21 cellular contexts compared by ENCODE assay signal in the genomic region with DNA sequence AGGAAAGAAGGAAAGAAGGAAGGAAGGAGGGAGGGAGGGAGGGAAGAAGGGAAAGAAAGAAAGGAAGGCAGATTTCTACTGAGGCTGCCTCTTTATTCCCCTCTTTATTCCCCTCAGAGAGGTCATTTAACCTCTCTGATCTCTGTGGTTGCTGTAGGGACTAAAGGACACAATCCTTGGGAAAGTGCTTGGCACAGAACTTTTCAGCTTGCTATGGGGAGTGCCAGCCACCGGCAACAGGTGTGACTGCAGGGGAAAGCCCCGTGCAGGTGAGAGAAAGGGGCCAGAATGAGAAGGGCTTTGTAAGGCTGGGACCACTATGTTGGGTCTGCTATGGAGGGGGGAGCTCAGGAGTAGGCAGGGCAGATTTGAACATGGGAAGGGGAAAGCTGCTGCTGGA. TPM values are rescaled to one million over a fixed set of nuclear protein-coding genes. Genes with fewer than 3 reads are reported as not detected.
DNase-seq lines count a peak whose midpoint lies in the region; ATAC-seq and TF ChIP-seq lines count a peak whose summit lies in the region.
"Had no signal": no experiment of that assay in that cellular context is flagged by ENCODE, and none has a peak within 500 bp of the region (broad histone marks: within the 10 kb centered on the region; RNA-seq: fewer than 3 reads in every experiment).

No MANE protein-coding gene starts in this region.

- no peak for TF ChIP-seq CTCF in HEK293 (tag by site-specific recombination; IDR thresholded peaks at IDR 0.05)
- no peak for TF ChIP-seq CTCF in PC-3 (conservative IDR thresholded peaks at IDR 0.05; ENCODE audit: low read depth, low read length)
- no peak for TF ChIP-seq CTCF in endothelial cell (IDR thresholded peaks at IDR 0.05; ENCODE audit: unreplicated experiment)
- TF ChIP-seq CTCF in testis (IDR thresholded peaks at IDR 0.05) = no peak

- intact Hi-C loops in PC-3 (cut with micrococcal nuclease) = no loop called here
- intact Hi-C loops in testis (cut with DNase I; ENCODE audit: low total_unique reads) = no loop called here

- no peak overlapping the region for H3K4me3 Mint-ChIP-seq in endothelial cell (ENCODE audit: unreplicated experiment)
- no peak overlapping the region for H3K4me3 Mint-ChIP-seq in activated naive CD8-positive, alpha-beta T cell treated with anti-CD3 and anti-CD28 coated beads for 36 hours
- H3K4me3 Mint-ChIP-seq: CD4-positive, CD25-positive, alpha-beta regulatory T cell had no signal

- H3K27ac ChIP-seq in HEK293 (ENCODE audit: extremely low read depth, low read depth, low read length) = no peak overlapping the region
- no peak overlapping the region for H3K27ac ChIP-seq in PC-3 (ENCODE audit: low read length)
- H3K27ac ChIP-seq in testis = no peak overlapping the region

- BruUV-seq in PC-3 (replicated peaks; lab: Mats Ljungman, UMichigan) = no TSS peak

- H3K4me3 ChIP-seq in HEK293 (ENCODE audit: low read depth, low read length) = no peak overlapping the region
- no peak overlapping the region for H3K4me3 ChIP-seq in PC-3 (ENCODE audit: low read length)
- H3K4me3 ChIP-seq in testis = no peak overlapping the region
- H3K4me3 ChIP-seq: A549 had no signal

- H3K4me1 ChIP-seq in HEK293 (ENCODE audit: control insufficient read depth, insufficient read depth, low read length) (no peaks in the 10 kb centered on the region), PC-3 (ENCODE audit: insufficient read depth, low read length) (peaks cover 17% of the 10 kb centered on the region), testis (peaks cover 24% of the 10 kb centered on the region)

- peaks cover 10% of the 10 kb centered on the region for H3K36me3 Mint-ChIP-seq in endothelial cell (ENCODE audit: low read depth, unreplicated experiment)
- no peaks in the 10 kb centered on the region for H3K36me3 Mint-ChIP-seq in activated naive CD8-positive, alpha-beta T cell treated with anti-CD3 and anti-CD28 coated beads for 36 hours
- H3K36me3 Mint-ChIP-seq: CD4-positive, CD25-positive, alpha-beta regulatory T cell had no signal

- POLR2A ChIA-PET in HEK293 (lab: Yijun Ruan, JAX) = no interaction called here
- POLR2A ChIA-PET in PC-3 (lab: Charles Lee; ENCODE audit: unreplicated experiment) = no interaction called here

- peaks cover 5% of the 10 kb centered on the region for H3K9me3 Mint-ChIP-seq in endothelial cell (ENCODE audit: unreplicated experiment)
- no peaks in the 10 kb centered on the region for H3K9me3 Mint-ChIP-seq in activated naive CD8-positive, alpha-beta T cell treated with anti-CD3 and anti-CD28 coated beads for 36 hours

- no peaks in the 10 kb centered on the region for H3K27me3 ChIP-seq in PC-3 (ENCODE audit: low read length)
- H3K27me3 ChIP-seq in testis = no peaks in the 10 kb centered on the region

- H3F3A ChIP-seq in PC-3 (ENCODE audit: low read length, unreplicated experiment) = no peaks in the 10 kb centered on the region

- H3K4me1 Mint-ChIP-seq in endothelial cell (ENCODE audit: unreplicated experiment) = peaks cover 45% of the 10 kb centered on the region
- H3K4me1 Mint-ChIP-seq in activated naive CD8-positive, alpha-beta T cell treated with anti-CD3 and anti-CD28 coated beads for 36 hours = no peaks in the 10 kb centered on the region
- H3K4me1 Mint-ChIP-seq: CD4-positive, CD25-positive, alpha-beta regulatory T cell had no signal

- H3K27ac Mint-ChIP-seq in endothelial cell (ENCODE audit: unreplicated experiment) = peak overlapping the region; percentile 98
- H3K27ac Mint-ChIP-seq in activated naive CD8-positive, alpha-beta T cell treated with anti-CD3 and anti-CD28 coated beads for 36 hours = no peak overlapping the region

- CTCF ChIA-PET in HEK293 (lab: Yijun Ruan, JAX) (interaction anchor here (0.6 to 0.7 kb wide), 3 partner anchors 24 to 48 kb away, joined by 3 to 4 read pairs (median 4); no protein-coding TSS in a partner anchor), PC-3 (lab: Charles Lee) (no interaction called here)

- H4K20me1 ChIP-seq in PC-3 (ENCODE audit: low read length) = no peaks in the 10 kb centered on the region

- ATAC-seq in PC-3 (no peak; the same call in 1 of the 2 replicates), left lobe of liver (peak; percentile 62), GM19395 (IDR thresholded peaks at IDR 0.05; ENCODE audit: unreplicated experiment) (no peak)

- no peak overlapping the region for H2AFZ ChIP-seq in PC-3 (ENCODE audit: low read length)

- DNase-seq in PC-3 (no peak), endothelial cell (ENCODE audit: low spot score) (no peak), left lobe of liver (ENCODE audit: low spot score) (no peak), testis (no peak), NCI-H774 (lab: John Stamatoyannopoulos, UW) (no peak)
- no peak for DNase-seq in activated naive CD8-positive, alpha-beta T cell treated with anti-CD3 and anti-CD28 coated beads for 36 hours
- DNase-seq: CD4-positive, CD25-positive, alpha-beta regulatory T cell; GF-D8; GOT3; KG1; NCI-H1092 treated with DMSO at 0.1 percent for 48 hours; NCI-H2029 treated with DMSO at 0.1 percent for 48 hours; NCI-H226; NCI-H510A treated with DMSO at 0.1 percent for 48 hours; NCI-H748 treated with DMSO at 0.1 percent for 48 hours; NK-92 treated with Interleukin-12 subunit alpha and Interleukin-12 subunit beta, amount 100 ng/mL, for 24 hours; SHP77 had no signal

- peaks cover 7% of the 10 kb centered on the region for H3K27me3 Mint-ChIP-seq in endothelial cell (ENCODE audit: unreplicated experiment)
- peaks cover 50% of the 10 kb centered on the region for H3K27me3 Mint-ChIP-seq in activated naive CD8-positive, alpha-beta T cell treated with anti-CD3 and anti-CD28 coated beads for 36 hours

- no peaks in the 10 kb centered on the region for H3K9me2 ChIP-seq in PC-3 (replicated peaks; ENCODE audit: low read length)

- H3K9me3 ChIP-seq in HEK293 (ENCODE audit: control insufficient read depth, insufficient read depth, low read depth, low read length) (no peaks in the 10 kb centered on the region), PC-3 (ENCODE audit: low read length) (no peaks in the 10 kb centered on the region), testis (no peaks in the 10 kb centered on the region)
- H3K9me3 ChIP-seq: A549 had no signal

- H3K4me2 ChIP-seq in PC-3 (ENCODE audit: low read length) = peak overlapping the region; percentile 41; the same call in 1 of the 2 replicates

- no peak for TF ChIP-seq POLR2A in testis (IDR thresholded peaks at IDR 0.05)

- 56 to 73% methylated on average over 2 of the region's 2 CpGs for WGBS in testis, 2 donors

- H3K36me3 ChIP-seq in HEK293 (ENCODE audit: control insufficient read depth in 2 of 2, insufficient read depth in 1 of 2, low read length in 2 of 2) = no peaks in the 10 kb centered on the region
- H3K36me3 ChIP-seq in PC-3 (ENCODE audit: low read depth, low read length) = no peaks in the 10 kb centered on the region
- no peaks in the 10 kb centered on the region for H3K36me3 ChIP-seq in testis (ENCODE audit: low read depth, missing control alignments)

- no peaks in the 10 kb centered on the region for H3K79me2 ChIP-seq in PC-3 (ENCODE audit: low read length)

- no peak overlapping the region for H3K9ac ChIP-seq in PC-3 (ENCODE audit: low read length)

TF ChIP-seq in HEK293, 187 proteins besides CTCF, POLR2A, EP300 and RAD21:
- TF ChIP-seq SCRT2 (tag by site-specific recombination; IDR thresholded peaks at IDR 0.05) = peak; percentile 71; the same call in 1 of the 2 replicates
- 0 out of 2 replicates have a peak, but pooled peaks have one; percentile 33 for TF ChIP-seq SCRT1 (tag by site-specific recombination; IDR thresholded peaks at IDR 0.05; ENCODE audit: borderline replicate concordance)
- no peak for TF ChIP-seq KLF9 (tag by site-specific recombination; IDR thresholded peaks at IDR 0.05; ENCODE audit: low read depth)
TF ChIP-seq in HEK293: peak in this region for 2.

RNA-seq across cellular contexts. Expression of gene STEAP3, which starts 27.7 kb away (rescaled TPM):
- total RNA-seq in PC-3 (2014; rRNA removed) (24.6 and 27.3 TPM in 2 replicates), endothelial cell (ENCODE audit: unreplicated experiment) (17.9 TPM), left lobe of liver (120 TPM), testis (10 to 100 TPM in 1 of 2 donors, 1 to 10 TPM in 1; 5.1 to 11.9 TPM)
- total RNA-seq in activated naive CD8-positive, alpha-beta T cell treated with anti-CD3 and anti-CD28 coated beads for 36 hours = under 1 TPM; 0.60 to 0.90 TPM
- polyA plus RNA-seq in testis (ENCODE audit: insufficient read depth, low read depth, low replicate concordance) = 5.6 TPM
- total RNA-seq: CD4-positive, CD25-positive, alpha-beta regulatory T cell had no signal
- polyA plus RNA-seq: CD4-positive, CD25-positive, alpha-beta regulatory T cell had no signal

RNA-seq across cellular contexts. Expression of gene C1QL2, which starts 37.3 kb away (rescaled TPM):
- total RNA-seq in PC-3 (2014; rRNA removed) (not detected in 2 replicates), endothelial cell (ENCODE audit: unreplicated experiment) (not detected), left lobe of liver (not detected), testis (1 to 10 TPM in 1 of 2 donors, under 1 TPM in 1; 0.55 to 1.2 TPM)
- not detected for total RNA-seq in activated naive CD8-positive, alpha-beta T cell treated with anti-CD3 and anti-CD28 coated beads for 36 hours
- not detected for polyA plus RNA-seq in testis (ENCODE audit: insufficient read depth, low read depth, low replicate concordance)
- total RNA-seq: CD4-positive, CD25-positive, alpha-beta regulatory T cell had no signal
- polyA plus RNA-seq: A549; BJ; CD4-positive, CD25-positive, alpha-beta regulatory T cell had no signal
